11 cellular contexts compared by ENCODE assay signal in the genomic region with DNA sequence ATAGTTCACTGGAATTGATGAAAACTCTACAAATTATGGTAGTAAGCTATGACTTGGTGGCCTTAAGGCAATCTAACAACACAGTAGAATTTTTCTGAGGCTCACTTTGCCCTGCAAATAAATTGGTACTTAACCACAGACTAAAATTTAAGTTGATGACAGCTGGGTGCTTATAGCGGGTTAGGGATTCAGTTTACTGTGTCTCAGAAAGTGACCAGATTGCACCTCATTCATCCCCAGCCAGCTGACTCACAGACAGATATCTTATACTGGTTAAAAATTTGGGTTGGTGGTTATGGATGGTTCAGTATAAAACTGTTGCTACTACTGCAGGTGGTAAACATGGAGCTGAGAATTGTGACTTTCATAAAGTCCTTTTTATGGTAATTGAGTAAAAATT. TPM values are rescaled to one million over a fixed set of nuclear protein-coding genes. Genes with fewer than 3 reads are reported as not detected.
DNase-seq lines count a peak whose midpoint lies in the region; ATAC-seq and TF ChIP-seq lines count a peak whose summit lies in the region.
"Had no signal": no experiment of that assay in that cellular context is flagged by ENCODE, and none has a peak within 500 bp of the region (broad histone marks: within the 10 kb centered on the region; RNA-seq: fewer than 3 reads in every experiment).

No MANE protein-coding gene starts in this region.

- POLR2A ChIA-PET in MCF 10A (lab: Yijun Ruan, JAX) = interaction anchor here (1.1 kb wide), 1 partner anchor 10 kb away, joined by 3 read pairs; no protein-coding TSS in a partner anchor

- H3K27me3 ChIP-seq in breast epithelium (no peaks in the 10 kb centered on the region), duodenal mucosa (ENCODE audit: control insufficient read depth in 1 of 2, insufficient read depth in 2 of 2, low read length in 2 of 2) (no peaks in the 10 kb centered on the region), smooth muscle cell (ENCODE audit: low read depth) (no peaks in the 10 kb centered on the region), vagina (no peaks in the 10 kb centered on the region)

- no peaks in the 10 kb centered on the region for H3K9me3 ChIP-seq in breast epithelium
- H3K9me3 ChIP-seq in duodenal mucosa (ENCODE audit: control insufficient read depth in 1 of 2, low read length in 2 of 2) = no peaks in the 10 kb centered on the region
- no peaks in the 10 kb centered on the region for H3K9me3 ChIP-seq in smooth muscle cell (replicated peaks; ENCODE audit: low read depth)
- no peaks in the 10 kb centered on the region for H3K9me3 ChIP-seq in vagina

- no peak overlapping the region for H2AFZ ChIP-seq in smooth muscle cell (ENCODE audit: low read depth)
- H2AFZ ChIP-seq: parathyroid adenoma had no signal

- peaks cover 4% of the 10 kb centered on the region for H4K20me1 ChIP-seq in smooth muscle cell (ENCODE audit: low read depth)

- WGBS in smooth muscle cell (ENCODE audit: low lambda C conversion rate) = 38% methylated on average over 1 of the region's 1 CpG

- ATAC-seq in GM21447 (IDR thresholded peaks at IDR 0.05; ENCODE audit: unreplicated experiment) (no peak), HG03095 (IDR thresholded peaks at IDR 0.05; ENCODE audit: unreplicated experiment) (no peak)

- H3K79me2 ChIP-seq in smooth muscle cell (ENCODE audit: low read depth) = peaks cover 59% of the 10 kb centered on the region
- H3K79me2 ChIP-seq: parathyroid adenoma had no signal

- H3F3A ChIP-seq in smooth muscle cell (ENCODE audit: low read depth) = peaks cover 18% of the 10 kb centered on the region

- H3K4me2 ChIP-seq in smooth muscle cell = peak overlapping the region; percentile 92

- H3K4me3 ChIP-seq in breast epithelium (no peak overlapping the region), duodenal mucosa (ENCODE audit: low read depth in 1 of 2, low read length in 2 of 2) (peak overlapping the region; percentile 78 to 82), smooth muscle cell (peak overlapping the region; percentile 85), vagina (no peak overlapping the region)

- peaks cover 20% of the 10 kb centered on the region for H3K4me1 Mint-ChIP-seq in MCF 10A (ENCODE audit: insufficient read depth, unreplicated experiment)

- H3K4me3 Mint-ChIP-seq in MCF 10A (ENCODE audit: unreplicated experiment) = peak overlapping the region; percentile 91

- H3K4me1 ChIP-seq in breast epithelium (peaks cover 0 to 8% of the 10 kb centered on the region in 2 donors), duodenal mucosa (ENCODE audit: control insufficient read depth in 1 of 2, insufficient read depth in 2 of 2, low read length in 2 of 2) (peaks cover 16 to 45% of the 10 kb centered on the region in 2 donors), smooth muscle cell (ENCODE audit: low read depth) (peaks cover 31% of the 10 kb centered on the region), vagina (peaks cover 32% of the 10 kb centered on the region)

- TF ChIP-seq CTCF in MCF 10A (IDR thresholded peaks at IDR 0.05; ENCODE audit: unreplicated experiment) (no peak), breast epithelium (IDR thresholded peaks at IDR 0.05) (no peak), smooth muscle cell (IDR thresholded peaks at IDR 0.05; ENCODE audit: borderline replicate concordance, insufficient read depth, poor library complexity, severe bottlenecking) (no peak), vagina (IDR thresholded peaks at IDR 0.05) (no peak)

- peak overlapping the region; percentile 100 for H3K27ac Mint-ChIP-seq in MCF 10A (ENCODE audit: low read depth, unreplicated experiment)

- CTCF ChIA-PET in MCF 10A (lab: Yijun Ruan, JAX) = interaction anchor here (1.9 kb wide), 1 partner anchor 235 kb away, joined by 10 read pairs; no protein-coding TSS in a partner anchor

- H3K27ac ChIP-seq in breast epithelium (no peak overlapping the region), duodenal mucosa (ENCODE audit: low read depth, low read length) (no peak overlapping the region), smooth muscle cell (ENCODE audit: low read depth) (no peak overlapping the region), vagina (no peak overlapping the region)
- H3K27ac ChIP-seq: parathyroid adenoma had no signal

- TF ChIP-seq POLR2A in breast epithelium (IDR thresholded peaks at IDR 0.05) (no peak), vagina (IDR thresholded peaks at IDR 0.05) (no peak)

- peak overlapping the region in 1 of 2 donors; percentile 84 for H3K9ac ChIP-seq in duodenal mucosa (ENCODE audit: low read depth in 1 of 2, low read length in 2 of 2)
- peak overlapping the region; percentile 5 for H3K9ac ChIP-seq in smooth muscle cell (ENCODE audit: low read depth)
- H3K9ac ChIP-seq: parathyroid adenoma had no signal

- H3K36me3 ChIP-seq in breast epithelium (no peaks in the 10 kb centered on the region), duodenal mucosa (ENCODE audit: control insufficient read depth in 1 of 2, insufficient read depth in 2 of 2, low read length in 2 of 2) (peaks cover 0 to 7% of the 10 kb centered on the region in 2 donors), smooth muscle cell (ENCODE audit: low read depth) (no peaks in the 10 kb centered on the region), vagina (no peaks in the 10 kb centered on the region)

- no peaks in the 10 kb centered on the region for H3K27me3 Mint-ChIP-seq in MCF 10A (ENCODE audit: insufficient read depth, unreplicated experiment)

- no TSS peak for BruUV-seq in MCF 10A (replicated peaks; lab: Mats Ljungman, UMichigan)

- H3K9me3 Mint-ChIP-seq in MCF 10A (ENCODE audit: unreplicated experiment) = no peaks in the 10 kb centered on the region

- intact Hi-C loops in MCF 10A (cut with micrococcal nuclease) = no loop called here
- intact Hi-C loops in breast epithelium (cut with DNase I; ENCODE audit: low total_unique reads) = no loop called here
- intact Hi-C loops in vagina (cut with DNase I) = no loop called here

- peaks cover 24% of the 10 kb centered on the region for H3K36me3 Mint-ChIP-seq in MCF 10A (ENCODE audit: insufficient read depth, unreplicated experiment)

- DNase-seq in MCF 10A (ENCODE audit: unreplicated experiment) (peak; percentile 22), breast epithelium (ENCODE audit: low spot score in 2 of 2) (no peak), OCI-M1 (lab: John Stamatoyannopoulos, UW) (peak; percentile 27), smooth muscle cell (lab: John Stamatoyannopoulos, UW; ENCODE audit: unreplicated experiment) (no peak), vagina (ENCODE audit: extremely low spot score in 2 of 2) (no peak)
- DNase-seq: activated CD4-positive, alpha-beta T cell treated with anti-CD3 and anti-CD28 coated beads, Interleukin-2, amount 50 U/mL, for 48 hours; NCI-H1417 treated with DMSO at 0.1 percent for 48 hours had no signal

RNA-seq across cellular contexts. Expression of a gene that starts 2.8 kb away (rescaled TPM):
- total RNA-seq in MCF 10A (2022) (82.2 and 90.4 TPM in 2 replicates), breast epithelium (10 to 100 TPM; 18.2 to 32.4 (median 21.7) TPM), smooth muscle cell (77.6 and 91.9 TPM in 2 replicates), vagina (14.7 TPM)
- 136 and 148 TPM in 2 replicates for polyA plus RNA-seq in smooth muscle cell

RNA-seq across cellular contexts. Expression of a gene that starts 4.5 kb away (rescaled TPM):
- 36.4 and 38.9 TPM in 2 replicates for total RNA-seq in MCF 10A (2022)
- total RNA-seq in breast epithelium = 10 to 100 TPM; 40.5 to 84.7 (median 76.0) TPM
- 25.1 and 27.2 TPM in 2 replicates for total RNA-seq in smooth muscle cell
- 12.2 and 19.6 TPM in 2 replicates for polyA plus RNA-seq in smooth muscle cell
- total RNA-seq in vagina = 51.1 TPM

Comparison
In these comparisons a context has a peak if more than half of its experiments do, and no peak if none do; other contexts are left out.
1. DNase-seq: peak in MCF 10A (single experiment) and OCI-M1 (single experiment); none in breast epithelium (0 of 2), smooth muscle cell (single experiment) and vagina (0 of 2).
2. H3K4me3 ChIP-seq: peak in duodenal mucosa (2 of 2) and smooth muscle cell (single experiment); none in breast epithelium (0 of 3) and vagina (0 of 2).